Comparison of ENCODE assay signal across 28 cellular contexts in genomic region chr12:93989913-93990312, GRCh38.
"Had no signal": no experiment of that assay in that cellular context is flagged by ENCODE, and none has a peak within 500 bp of the region (broad histone marks: within the 10 kb centered on the region; RNA-seq: fewer than 3 reads in every experiment).

No MANE protein-coding gene starts in this region.

- H3K4me3 ChIP-seq: adrenal gland, ascending aorta, ovary, psoas muscle, right atrium auricular region, spleen, testis, vagina had no signal

- H3K4me1 ChIP-seq: adrenal gland, foreskin keratinocyte had no signal

- H3K36me3 ChIP-seq: adrenal gland, ascending aorta, brain microvascular endothelial cell, ovary, right atrium auricular region, spleen, vagina had no signal

- H3K27ac ChIP-seq: adrenal gland, ascending aorta, brain microvascular endothelial cell, foreskin keratinocyte, ovary, psoas muscle, right atrium auricular region, spleen, testis, vagina had no signal

- ATAC-seq: activated CD8-positive, alpha-beta T cell treated with anti-CD3 and anti-CD28 coated beads, Interleukin-2, amount 10 ng/mL, durations not matched to agents 7 days and 5 days; foreskin keratinocyte; left lobe of liver; naive thymus-derived CD8-positive, alpha-beta T cell; psoas muscle had no signal

- H3K4me3 Mint-ChIP-seq: activated CD8-positive, alpha-beta T cell treated with anti-CD3 and anti-CD28 coated beads, Interleukin-2, amount 10 ng/mL, durations not matched to agents 7 days and 5 days; activated naive CD8-positive, alpha-beta T cell; mesothelial cell of epicardium; naive thymus-derived CD8-positive, alpha-beta T cell had no signal

- H3K36me3 Mint-ChIP-seq: mesothelial cell of epicardium; naive thymus-derived CD8-positive, alpha-beta T cell had no signal

- DNase-seq: activated CD4-positive, alpha-beta T cell treated with anti-CD3 and anti-CD28 coated beads for 1 hour; activated CD4-positive, alpha-beta T cell treated with anti-CD3 and anti-CD28 coated beads, Interleukin-2, amount 50 U/mL, for 1 hour; activated CD8-positive, alpha-beta T cell treated with anti-CD3 and anti-CD28 coated beads, Interleukin-2, amount 10 ng/mL, durations not matched to agents 7 days and 5 days; activated naive CD4-positive, alpha-beta T cell; adrenal gland; brain microvascular endothelial cell; caudate nucleus; dermis blood vessel endothelial cell; effector CD8-positive, alpha-beta T cell; foreskin keratinocyte; kidney; mammary epithelial cell; naive thymus-derived CD8-positive, alpha-beta T cell; ovary; psoas muscle; spleen; stimulated activated CD4-positive, alpha-beta T cell treated with anti-CD3 and anti-CD28 coated beads, Interleukin-4, amount 100 ng/mL, for 1 hour; stimulated activated naive CD4-positive, alpha-beta T cell; testis; trophoblast cell had no signal

- FAIRE-seq: kidney, TTC549 had no signal

- H3K27me3 ChIP-seq: adrenal gland, ascending aorta, brain microvascular endothelial cell, foreskin keratinocyte, ovary, right atrium auricular region, spleen, testis, vagina had no signal

- H3K9me3 Mint-ChIP-seq: activated T-helper 2 cell treated with anti-CD3 and anti-CD28 coated beads, Interferon-gamma antibody, Interleukin-2, Interleukin-4, amounts not matched to agents 10 μg/mL and 5 μg/mL and 100 μg/mL, durations not matched to agents 14 hours and 24 hours and 36 hours; mesothelial cell of epicardium; naive thymus-derived CD8-positive, alpha-beta T cell had no signal

- H3K9me3 ChIP-seq: adrenal gland, ascending aorta, ovary, psoas muscle, right atrium auricular region, spleen, testis, vagina had no signal

- H3K27ac Mint-ChIP-seq: activated CD8-positive, alpha-beta T cell treated with anti-CD3 and anti-CD28 coated beads, Interleukin-2, amount 10 ng/mL, durations not matched to agents 7 days and 5 days; activated naive CD8-positive, alpha-beta T cell; activated T-helper 2 cell treated with anti-CD3 and anti-CD28 coated beads, Interferon-gamma antibody, Interleukin-2, Interleukin-4, amounts not matched to agents 10 μg/mL and 5 μg/mL and 100 μg/mL, durations not matched to agents 14 hours and 24 hours and 36 hours; mesothelial cell of epicardium; naive thymus-derived CD8-positive, alpha-beta T cell had no signal

- H3K27me3 Mint-ChIP-seq: activated naive CD8-positive, alpha-beta T cell; naive thymus-derived CD8-positive, alpha-beta T cell had no signal
